ENCODE assay signal across 20 cellular contexts in genomic region chr1:27021347-27022031, GRCh38. TPM values are rescaled to one million over a fixed set of nuclear protein-coding genes. Genes with fewer than 3 reads are reported as not detected.
DNase-seq lines count a peak whose midpoint lies in the region; ATAC-seq and TF ChIP-seq lines count a peak whose summit lies in the region.
"Had no signal": no experiment of that assay in that cellular context is flagged by ENCODE, and none has a peak within 500 bp of the region (broad histone marks: within the 10 kb centered on the region; RNA-seq: fewer than 3 reads in every experiment).

No MANE protein-coding gene starts in this region.

- ATAC-seq in right lobe of liver = peak; percentile 28 to 61 (median 52)
- ATAC-seq in activated T-cell treated with anti-CD3 and anti-CD28 coated beads, Interleukin-2, amount 50 U/mL, for 4 hours = no peak
- no peak for ATAC-seq in GM21526 (IDR thresholded peaks at IDR 0.05; ENCODE audit: low FRiP score, unreplicated experiment)
- ATAC-seq: foreskin keratinocyte; left lobe of liver; sciatic nerve; stimulated activated naive CD8-positive, alpha-beta T cell treated with anti-CD3 and anti-CD28 coated beads, Interleukin-15, Interleukin-2, amounts not matched to agents 100 U/mL and 50 U/mL, for 24 hours had no signal

- intact Hi-C loops in right lobe of liver (cut with DNase I) = no loop called here

- H3K4me3 Mint-ChIP-seq in activated T-cell treated with anti-CD3 and anti-CD28 coated beads, Interleukin-2, amount 50 U/mL, for 4 hours = no peak overlapping the region
- H3K4me3 Mint-ChIP-seq: CD14-positive monocyte had no signal

- no peaks in the 10 kb centered on the region for H3K9me3 ChIP-seq in right lobe of liver
- H3K9me3 ChIP-seq: upper lobe of left lung had no signal

- no peaks in the 10 kb centered on the region for H3K27me3 Mint-ChIP-seq in activated T-cell treated with anti-CD3 and anti-CD28 coated beads, Interleukin-2, amount 50 U/mL, for 4 hours (ENCODE audit: low read depth)

- no peak for TF ChIP-seq POLR2A in right lobe of liver (IDR thresholded peaks at IDR 0.05)

- no peak for TF ChIP-seq CTCF in brain microvascular endothelial cell (IDR thresholded peaks at IDR 0.05; ENCODE audit: low read depth, low read length, missing control alignments)
- TF ChIP-seq CTCF in right lobe of liver (IDR thresholded peaks at IDR 0.05) = no peak

- H3K36me3 ChIP-seq in brain microvascular endothelial cell (replicated peaks) (no peaks in the 10 kb centered on the region), right lobe of liver (no peaks in the 10 kb centered on the region)
- H3K36me3 ChIP-seq: upper lobe of left lung had no signal

- no peaks in the 10 kb centered on the region for H3K36me3 Mint-ChIP-seq in activated T-cell treated with anti-CD3 and anti-CD28 coated beads, Interleukin-2, amount 50 U/mL, for 4 hours (ENCODE audit: insufficient read depth)
- H3K36me3 Mint-ChIP-seq: CD14-positive monocyte had no signal

- H3K4me1 Mint-ChIP-seq in activated T-cell treated with anti-CD3 and anti-CD28 coated beads, Interleukin-2, amount 50 U/mL, for 4 hours (ENCODE audit: low read depth) = no peaks in the 10 kb centered on the region
- H3K4me1 Mint-ChIP-seq: CD14-positive monocyte had no signal

- peak overlapping the region; percentile 42 for H3K27ac ChIP-seq in brain microvascular endothelial cell
- H3K27ac ChIP-seq in right lobe of liver = peak overlapping the region in 1 of 3 donors; percentile 22
- H3K27ac ChIP-seq: foreskin keratinocyte, RWPE1, upper lobe of left lung had no signal

- H3K4me3 ChIP-seq in brain microvascular endothelial cell (ENCODE audit: low read depth, low read length) (no peak overlapping the region), right lobe of liver (no peak overlapping the region)
- H3K4me3 ChIP-seq: upper lobe of left lung had no signal

- in situ Hi-C loops in brain microvascular endothelial cell (cut with HindIII; ENCODE audit: low pct_ligation_motif_present, low sequenced_read_pairs) = no loop called here

- WGBS in right lobe of liver (ENCODE audit: insufficient coverage, low coverage, low lambda C conversion rate, missing lambda C conversion rate) = 58% methylated on average over 8 of the region's 9 CpGs

- H3K27me3 ChIP-seq in brain microvascular endothelial cell (replicated peaks) (no peaks in the 10 kb centered on the region), right lobe of liver (no peaks in the 10 kb centered on the region)
- H3K27me3 ChIP-seq: foreskin keratinocyte, upper lobe of left lung had no signal

- no peaks in the 10 kb centered on the region for H3K4me1 ChIP-seq in right lobe of liver
- H3K4me1 ChIP-seq: foreskin keratinocyte, upper lobe of left lung had no signal

- H3K9me3 Mint-ChIP-seq in activated T-cell treated with anti-CD3 and anti-CD28 coated beads, Interleukin-2, amount 50 U/mL, for 4 hours = no peaks in the 10 kb centered on the region
- H3K9me3 Mint-ChIP-seq: CD14-positive monocyte had no signal

- DNase-seq in COR-L47 (lab: John Stamatoyannopoulos, UW) (peak; percentile 94), NCI-H146 (lab: John Stamatoyannopoulos, UW) (peak; percentile 92), brain microvascular endothelial cell (peak; percentile 70), right lobe of liver (no peak), Ammon's horn (ENCODE audit: low spot score) (no peak)
- DNase-seq in activated effector memory CD4-positive, alpha-beta T cell treated with Interleukin-2 at 50 U/mL for 16 hours = no peak
- no peak for DNase-seq in activated T-cell treated with anti-CD3 and anti-CD28 coated beads, Interleukin-2, amount 50 U/mL, for 4 hours
- DNase-seq: ACHN; activated naive CD4-positive, alpha-beta T cell; aorta; foreskin keratinocyte; KBM-7; NCI-H2171; stimulated activated naive CD8-positive, alpha-beta T cell treated with anti-CD3 and anti-CD28 coated beads, Interleukin-15, Interleukin-2, amounts not matched to agents 100 U/mL and 50 U/mL, for 24 hours; upper lobe of left lung had no signal

RNA-seq across cellular contexts. Expression of gene TENT5B, which starts 8.8 kb away (rescaled TPM):
- total RNA-seq in right lobe of liver = under 1 TPM in 4 of 6 experiments, not detected in 2; 0.11 to 0.49 (median 0.29) TPM
- total RNA-seq in activated T-cell treated with anti-CD3 and anti-CD28 coated beads, Interleukin-2, amount 50 U/mL, for 4 hours = under 1 TPM in 2 of 3 donors, not detected in 1; 0.14 to 0.15 TPM

RNA-seq across cellular contexts. Expression of gene TRNP1, which starts 28.0 kb away (rescaled TPM):
- total RNA-seq in right lobe of liver = 10 to 100 TPM in 2 of 6 experiments, 1 to 10 TPM in 4; 2.0 to 24.8 (median 6.7) TPM
- 1 to 10 TPM in 1 of 3 donors, under 1 TPM in 2; 0.61 to 1.5 (median 0.76) TPM for total RNA-seq in activated T-cell treated with anti-CD3 and anti-CD28 coated beads, Interleukin-2, amount 50 U/mL, for 4 hours

Comparison
In these comparisons a context has a peak if more than half of its experiments do, and no peak if none do; other contexts are left out.
1. DNase-seq: peak in COR-L47 (single experiment), NCI-H146 (single experiment) and brain microvascular endothelial cell (single experiment); none in right lobe of liver (0 of 3), activated effector memory CD4-positive, alpha-beta T cell treated with Interleukin-2 at 50 U/mL for 16 hours (single experiment), Ammon's horn (single experiment) and activated T-cell treated with anti-CD3 and anti-CD28 coated beads, Interleukin-2, amount 50 U/mL, for 4 hours (single experiment).
2. ATAC-seq: peak in right lobe of liver (4 of 4); none in activated T-cell treated with anti-CD3 and anti-CD28 coated beads, Interleukin-2, amount 50 U/mL, for 4 hours (0 of 2) and GM21526 (single experiment).